8 cellular contexts compared by ENCODE assay signal in the genomic region with DNA sequence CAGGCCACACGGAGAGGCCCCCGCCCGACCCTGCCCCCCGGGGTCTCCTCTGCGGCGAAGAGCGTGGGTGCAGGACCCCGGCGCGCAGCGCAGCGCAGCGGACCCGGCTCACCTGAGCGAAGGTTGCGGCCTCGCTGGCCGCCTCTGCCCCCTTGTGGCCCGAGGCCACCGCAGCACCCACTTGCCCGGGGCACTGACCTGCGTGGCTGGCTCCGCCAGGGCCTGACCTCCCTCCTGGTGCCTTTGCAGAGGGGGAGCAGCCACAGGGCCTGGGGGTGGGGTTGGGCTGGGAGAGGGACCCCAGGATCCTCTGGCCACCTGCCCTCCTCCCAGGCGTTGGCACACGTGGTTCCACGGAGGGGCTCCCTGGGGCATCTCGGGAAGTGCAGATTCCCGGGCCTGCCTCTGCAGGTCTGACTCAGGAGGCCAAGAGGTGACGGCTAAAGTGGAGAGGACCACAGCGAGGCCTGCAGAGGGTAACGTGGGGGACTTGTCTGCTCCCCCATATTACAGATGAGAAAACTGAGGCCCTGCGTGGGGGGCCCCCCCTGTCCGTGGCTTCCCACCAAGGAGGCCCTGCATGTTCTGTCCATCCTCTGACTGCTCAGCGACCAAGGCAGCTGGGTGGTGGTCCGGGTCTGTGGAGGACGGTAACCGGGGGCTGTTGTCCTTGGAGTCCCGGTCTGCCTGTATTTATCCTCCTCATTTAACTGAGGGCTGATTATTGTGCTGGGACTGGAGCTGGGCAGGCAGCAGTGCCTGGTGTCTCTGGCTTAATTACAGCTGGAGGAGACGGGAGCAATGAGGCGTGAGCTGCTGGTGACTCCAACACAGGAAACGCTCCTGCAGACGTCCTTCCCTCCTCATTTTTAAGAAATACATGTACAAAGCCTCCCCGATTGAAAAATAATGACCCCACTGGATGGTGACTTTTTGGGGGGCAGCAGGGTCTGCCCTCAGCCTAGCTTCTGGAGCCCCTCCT.
DNase-seq lines count a peak whose midpoint lies in the region; ATAC-seq and TF ChIP-seq lines count a peak whose summit lies in the region.

No MANE protein-coding gene starts in this region.

- ATAC-seq in left lobe of liver (peak; percentile 92), GM19328 (IDR thresholded peaks at IDR 0.05; ENCODE audit: unreplicated experiment) (no peak)

- TF ChIP-seq RAD21 in SK-N-SH (IDR thresholded peaks at IDR 0.05; ENCODE audit: low read length): peak; percentile 58

- H4K20me1 ChIP-seq in SK-N-SH (ENCODE audit: insufficient read depth): no peaks in the 10 kb centered on the region

- no peaks in the 10 kb centered on the region for H3K79me2 ChIP-seq in SK-N-SH (ENCODE audit: insufficient read depth)

- no peak overlapping the region for H3K27ac ChIP-seq in C4-2B
- peak overlapping the region in 1 of 2 experiments; percentile 92; a peak in 2 of 4 replicates for H3K27ac ChIP-seq in SK-N-SH (ENCODE audit: low read depth in 2 of 2, low read length in 1 of 2)
- no peak overlapping the region for H3K27ac ChIP-seq in brain microvascular endothelial cell
- H3K27ac ChIP-seq in testis: no peak overlapping the region

- H3F3A ChIP-seq in SK-N-SH (replicated peaks; ENCODE audit: insufficient read depth): no peaks in the 10 kb centered on the region

- no peak for TF ChIP-seq POLR2A in testis (IDR thresholded peaks at IDR 0.05)

- no peak overlapping the region for H2AFZ ChIP-seq in SK-N-SH (ENCODE audit: low read depth)

- H3K9me2 ChIP-seq in SK-N-SH: no peaks in the 10 kb centered on the region

- peak; percentile 94 for TF ChIP-seq CTCF in C4-2B (conservative IDR thresholded peaks at IDR 0.05)
- TF ChIP-seq CTCF in SK-N-SH (IDR thresholded peaks at IDR 0.05): peak; percentile 59
- TF ChIP-seq CTCF in brain microvascular endothelial cell (IDR thresholded peaks at IDR 0.05; ENCODE audit: low read depth, low read length, missing control alignments): peak; percentile 69
- peak; percentile 34 to 64 (median 49) for TF ChIP-seq CTCF in testis (IDR thresholded peaks at IDR 0.05)

- no peak for TF ChIP-seq EP300 in SK-N-SH (IDR thresholded peaks at IDR 0.05; ENCODE audit: borderline replicate concordance in 1 of 2, low read depth in 1 of 2, low read length in 1 of 2)

- H3K9me3 ChIP-seq in SK-N-SH (no peaks in the 10 kb centered on the region), testis (no peaks in the 10 kb centered on the region)

- H3K4me1 ChIP-seq in SK-N-SH (ENCODE audit: control insufficient read depth in 1 of 2, insufficient read depth in 2 of 2, low read depth in 1 of 2, low read length in 1 of 2) (peaks cover 0 to 75% of the 10 kb centered on the region in 2 experiments; a peak in 2 of 4 replicates), testis (no peaks in the 10 kb centered on the region)

- POLR2A ChIA-PET in HEK293T (lab: Yijun Ruan, JAX): no interaction called here
- POLR2A ChIA-PET in SK-N-SH (lab: Yijun Ruan, JAX): interaction anchor here (1.1 to 1.7 kb wide), 7 partner anchors 22 to 270 kb away, joined by 3 to 12 read pairs (median 5); no protein-coding TSS in a partner anchor

- intact Hi-C loops in testis (cut with DNase I; ENCODE audit: low total_unique reads): no loop called here

- CTCF ChIA-PET in HEK293T (lab: Yijun Ruan, JAX) (interaction anchor here (0.6 to 3.7 kb wide), 5 partner anchors 10 to 271 kb away, joined by 3 to 39 read pairs (median 4); no protein-coding TSS in a partner anchor), SK-N-SH (lab: Yijun Ruan, JAX) (interaction anchor here (0.6 to 6.1 kb wide), 30 partner anchors 9 to 580 kb away, joined by 3 to 58 read pairs (median 5); no protein-coding TSS in a partner anchor)

- H3K36me3 ChIP-seq in SK-N-SH (replicated peaks in 1 of 2; ENCODE audit: control insufficient read depth in 1 of 2, insufficient read depth in 2 of 2, low read length in 1 of 2) (no peaks in the 10 kb centered on the region), brain microvascular endothelial cell (replicated peaks) (no peaks in the 10 kb centered on the region), testis (ENCODE audit: low read depth, missing control alignments) (no peaks in the 10 kb centered on the region)

- no peak overlapping the region for H3K4me2 ChIP-seq in SK-N-SH

- in situ Hi-C loops in brain microvascular endothelial cell (cut with HindIII; ENCODE audit: low pct_ligation_motif_present, low sequenced_read_pairs): loop anchor here (25.0 kb wide), 1 partner anchor 243 kb away; no protein-coding TSS in a partner anchor

- H3K9ac ChIP-seq in SK-N-SH: no peak overlapping the region

- H3K27me3 ChIP-seq in SK-N-SH (ENCODE audit: insufficient read depth): no peaks in the 10 kb centered on the region
- H3K27me3 ChIP-seq in brain microvascular endothelial cell (replicated peaks): peaks cover 22% of the 10 kb centered on the region
- H3K27me3 ChIP-seq in testis: no peaks in the 10 kb centered on the region

- WGBS in SK-N-SH (ENCODE audit: low lambda C conversion rate): 86% methylated on average over 16 of the region's 43 CpGs
- WGBS in testis, 2 donors: 54 to 63% methylated on average over 17 to 34 of the region's 43 CpGs

- H3K4me3 ChIP-seq in SK-N-SH (ENCODE audit: low read depth in 2 of 2, low read length in 1 of 2): no peak overlapping the region
- no peak overlapping the region for H3K4me3 ChIP-seq in brain microvascular endothelial cell (ENCODE audit: low read depth, low read length)
- H3K4me3 ChIP-seq in testis: peak overlapping the region; percentile 6 to 18

- DNase-seq in HEK293T (ENCODE audit: extremely low spot score) (peak; percentile 59), SK-N-SH (peak; percentile 84), brain microvascular endothelial cell (no peak), left lobe of liver (ENCODE audit: low spot score) (peak; percentile 69), testis (peak; percentile 46), NOMO-1 treated with dmso at 0.1 percent for 144 hours (lab: John Stamatoyannopoulos, UW; ENCODE audit: unreplicated experiment) (no peak)

TF ChIP-seq in HEK293T, 16 proteins besides CTCF, POLR2A, EP300 and RAD21:
- no peak for TF ChIP-seq TARDBP (IDR thresholded peaks at IDR 0.05)
- no peak for TF ChIP-seq SP1 (IDR thresholded peaks at IDR 0.05)
- no peak for TF ChIP-seq L3MBTL2 (conservative IDR thresholded peaks at IDR 0.05)
- TF ChIP-seq, protein P1, sequence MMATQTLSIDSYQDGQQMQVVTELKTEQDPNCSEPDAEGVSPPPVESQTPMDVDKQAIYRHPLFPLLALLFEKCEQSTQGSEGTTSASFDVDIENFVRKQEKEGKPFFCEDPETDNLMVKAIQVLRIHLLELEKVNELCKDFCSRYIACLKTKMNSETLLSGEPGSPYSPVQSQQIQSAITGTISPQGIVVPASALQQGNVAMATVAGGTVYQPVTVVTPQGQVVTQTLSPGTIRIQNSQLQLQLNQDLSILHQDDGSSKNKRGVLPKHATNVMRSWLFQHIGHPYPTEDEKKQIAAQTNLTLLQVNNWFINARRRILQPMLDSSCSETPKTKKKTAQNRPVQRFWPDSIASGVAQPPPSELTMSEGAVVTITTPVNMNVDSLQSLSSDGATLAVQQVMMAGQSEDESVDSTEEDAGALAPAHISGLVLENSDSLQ (IDR thresholded peaks at IDR 0.05): no peak
- no peak for TF ChIP-seq HDGF (IDR thresholded peaks at IDR 0.05; ENCODE audit: borderline replicate concordance)
- TF ChIP-seq LEF1 (IDR thresholded peaks at IDR 0.05; ENCODE audit: borderline replicate concordance): no peak
- TF ChIP-seq CTBP1 (IDR thresholded peaks at IDR 0.05; ENCODE audit: borderline replicate concordance): no peak
- no peak for TF ChIP-seq FOXM1 (IDR thresholded peaks at IDR 0.05; ENCODE audit: borderline replicate concordance)
- no peak for TF ChIP-seq NFRKB (IDR thresholded peaks at IDR 0.05)
- TF ChIP-seq BHLHE40 (IDR thresholded peaks at IDR 0.05; ENCODE audit: borderline replicate concordance): no peak
- TF ChIP-seq SUZ12 (IDR thresholded peaks at IDR 0.05): no peak
- TF ChIP-seq ELF4 (IDR thresholded peaks at IDR 0.05): no peak
- no peak for TF ChIP-seq FOXK2 (IDR thresholded peaks at IDR 0.05)
- no peak for TF ChIP-seq ZNF384 (IDR thresholded peaks at IDR 0.05)
- TF ChIP-seq ARNT (IDR thresholded peaks at IDR 0.05): no peak
- no peak for TF ChIP-seq FOXA1 (IDR thresholded peaks at IDR 0.05)

TF ChIP-seq in SK-N-SH, 30 proteins besides CTCF, POLR2A, EP300 and RAD21:
- TF ChIP-seq SIN3A (IDR thresholded peaks at IDR 0.05; ENCODE audit: borderline replicate concordance, low read depth, low read length) (no peak), FOXJ3 (CRISPR knock-in tag; IDR thresholded peaks at IDR 0.05) (0 out of 2 replicates have a peak, but pooled peaks have one; percentile 56), SMC3 (IDR thresholded peaks at IDR 0.05; ENCODE audit: low read depth, low read length) (peak; percentile 58), FOSL2 (IDR thresholded peaks at IDR 0.05; ENCODE audit: borderline replicate concordance, low read depth) (no peak)
- TF ChIP-seq, protein P2, sequence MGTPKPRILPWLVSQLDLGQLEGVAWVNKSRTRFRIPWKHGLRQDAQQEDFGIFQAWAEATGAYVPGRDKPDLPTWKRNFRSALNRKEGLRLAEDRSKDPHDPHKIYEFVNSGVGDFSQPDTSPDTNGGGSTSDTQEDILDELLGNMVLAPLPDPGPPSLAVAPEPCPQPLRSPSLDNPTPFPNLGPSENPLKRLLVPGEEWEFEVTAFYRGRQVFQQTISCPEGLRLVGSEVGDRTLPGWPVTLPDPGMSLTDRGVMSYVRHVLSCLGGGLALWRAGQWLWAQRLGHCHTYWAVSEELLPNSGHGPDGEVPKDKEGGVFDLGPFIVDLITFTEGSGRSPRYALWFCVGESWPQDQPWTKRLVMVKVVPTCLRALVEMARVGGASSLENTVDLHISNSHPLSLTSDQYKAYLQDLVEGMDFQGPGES (IDR thresholded peaks at IDR 0.05; ENCODE audit: low read depth, low read length): no peak

Comparison
In these comparisons a context has a peak if more than half of its experiments do, and no peak if none do; other contexts are left out.
1. DNase-seq: peak in HEK293T (single experiment), SK-N-SH (single experiment), left lobe of liver (single experiment) and testis (single experiment); none in brain microvascular endothelial cell (single experiment) and NOMO-1 treated with dmso at 0.1 percent for 144 hours (single experiment).
2. H3K4me3 ChIP-seq: peak in testis (2 of 2); none in SK-N-SH (0 of 2) and brain microvascular endothelial cell (single experiment).
3. Peak in every context shown above with its lines, with median percentiles within 50 percentile points of each other: CTCF ChIP-seq.